Comparison of ENCODE assay signal across 1 cellular context in the genomic region with DNA sequence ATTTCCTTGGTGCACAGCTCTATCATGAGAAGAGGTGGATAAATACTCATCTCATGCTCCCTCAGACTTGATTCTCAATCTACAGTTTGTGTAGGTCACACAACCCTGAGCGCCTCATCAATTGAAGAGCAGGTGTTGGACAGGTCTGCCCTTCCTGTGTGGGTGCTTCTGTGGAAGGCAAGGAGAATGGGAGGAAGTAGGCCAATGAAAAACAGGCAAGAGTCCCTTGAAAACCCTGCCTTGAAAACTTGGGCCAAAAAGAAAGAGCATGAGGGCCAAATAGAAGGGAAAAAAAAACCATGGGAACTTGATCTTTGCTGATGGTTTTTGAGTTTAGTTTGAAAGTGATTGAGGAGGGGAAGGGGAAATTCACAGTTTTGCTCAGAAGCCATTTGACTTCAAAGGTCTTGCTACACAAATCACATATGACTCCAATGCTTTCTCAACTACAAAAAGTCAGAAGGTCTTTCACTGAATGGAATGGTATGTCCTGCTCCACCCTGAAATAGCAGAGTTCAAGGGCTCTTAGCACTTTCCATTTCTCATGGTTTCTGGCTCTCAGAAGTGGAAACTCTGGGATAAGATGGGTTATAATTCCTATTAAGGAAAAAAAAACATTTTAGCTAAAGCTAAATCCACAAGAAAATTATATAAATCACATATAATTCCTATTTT.
TF ChIP-seq lines count a peak whose summit lies in the region.

No MANE protein-coding gene starts in this region.

TF ChIP-seq in HepG2, 621 proteins besides CTCF, POLR2A, EP300 and RAD21 (continued from another document and continues in another):
- TF ChIP-seq, protein P1, sequence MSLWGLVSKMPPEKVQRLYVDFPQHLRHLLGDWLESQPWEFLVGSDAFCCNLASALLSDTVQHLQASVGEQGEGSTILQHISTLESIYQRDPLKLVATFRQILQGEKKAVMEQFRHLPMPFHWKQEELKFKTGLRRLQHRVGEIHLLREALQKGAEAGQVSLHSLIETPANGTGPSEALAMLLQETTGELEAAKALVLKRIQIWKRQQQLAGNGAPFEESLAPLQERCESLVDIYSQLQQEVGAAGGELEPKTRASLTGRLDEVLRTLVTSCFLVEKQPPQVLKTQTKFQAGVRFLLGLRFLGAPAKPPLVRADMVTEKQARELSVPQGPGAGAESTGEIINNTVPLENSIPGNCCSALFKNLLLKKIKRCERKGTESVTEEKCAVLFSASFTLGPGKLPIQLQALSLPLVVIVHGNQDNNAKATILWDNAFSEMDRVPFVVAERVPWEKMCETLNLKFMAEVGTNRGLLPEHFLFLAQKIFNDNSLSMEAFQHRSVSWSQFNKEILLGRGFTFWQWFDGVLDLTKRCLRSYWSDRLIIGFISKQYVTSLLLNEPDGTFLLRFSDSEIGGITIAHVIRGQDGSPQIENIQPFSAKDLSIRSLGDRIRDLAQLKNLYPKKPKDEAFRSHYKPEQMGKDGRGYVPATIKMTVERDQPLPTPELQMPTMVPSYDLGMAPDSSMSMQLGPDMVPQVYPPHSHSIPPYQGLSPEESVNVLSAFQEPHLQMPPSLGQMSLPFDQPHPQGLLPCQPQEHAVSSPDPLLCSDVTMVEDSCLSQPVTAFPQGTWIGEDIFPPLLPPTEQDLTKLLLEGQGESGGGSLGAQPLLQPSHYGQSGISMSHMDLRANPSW (CRISPR knock-in tag; IDR thresholded peaks at IDR 0.05; ENCODE audit: borderline replicate concordance) = no peak
- TF ChIP-seq ZBTB1 (CRISPR knock-in tag; IDR thresholded peaks at IDR 0.05; ENCODE audit: borderline replicate concordance) (no peak), HOXA9 (CRISPR knock-in tag; IDR thresholded peaks at IDR 0.05; ENCODE audit: borderline replicate concordance) (no peak), ZNF552 (CRISPR knock-in tag; IDR thresholded peaks at IDR 0.05; ENCODE audit: borderline replicate concordance) (no peak), ZNF138 (CRISPR knock-in tag; IDR thresholded peaks at IDR 0.05; ENCODE audit: low read depth) (no peak), ZSCAN12 (CRISPR knock-in tag; IDR thresholded peaks at IDR 0.05) (no peak), NR2F2 (IDR thresholded peaks at IDR 0.05; ENCODE audit: borderline replicate concordance, low read depth) (peak; percentile 86), ZNF296 (CRISPR knock-in tag; conservative IDR thresholded peaks at IDR 0.05) (no peak), AGO1 (IDR thresholded peaks at IDR 0.05; ENCODE audit: low read depth, low read length, poor library complexity, severe bottlenecking) (no peak), ZNF709 (CRISPR knock-in tag; IDR thresholded peaks at IDR 0.05) (no peak), GATA4 (IDR thresholded peaks at IDR 0.05; ENCODE audit: borderline replicate concordance, low read depth) (no peak), KDM2A (CRISPR knock-in tag; IDR thresholded peaks at IDR 0.05; ENCODE audit: borderline replicate concordance, low read depth) (no peak), TAF1 (CRISPR knock-in tag; IDR thresholded peaks at IDR 0.05) (no peak), CHD4 (IDR thresholded peaks at IDR 0.05; ENCODE audit: borderline replicate concordance, low read length) (no peak; the same call in 1 of the 2 replicates), ZNF10 (CRISPR knock-in tag; IDR thresholded peaks at IDR 0.05; ENCODE audit: borderline replicate concordance, low read depth) (no peak), PRPF4 (IDR thresholded peaks at IDR 0.05; ENCODE audit: low read depth, low read length, poor library complexity, severe bottlenecking) (no peak), KLF11 (CRISPR knock-in tag; IDR thresholded peaks at IDR 0.05) (no peak), ZNF430 (CRISPR knock-in tag; IDR thresholded peaks at IDR 0.05) (no peak), MEF2D (CRISPR knock-in tag; IDR thresholded peaks at IDR 0.05) (no peak), ZNF572 (CRISPR knock-in tag; IDR thresholded peaks at IDR 0.05) (no peak), PHF5A (CRISPR knock-in tag; IDR thresholded peaks at IDR 0.05; ENCODE audit: low read depth, unreplicated experiment) (no peak), ZNF530 (CRISPR knock-in tag; IDR thresholded peaks at IDR 0.05; ENCODE audit: low read depth) (no peak), IKZF1 (IDR thresholded peaks at IDR 0.05) (no peak), ZNF34 (CRISPR knock-in tag; IDR thresholded peaks at IDR 0.05; ENCODE audit: borderline replicate concordance) (no peak), RFXAP (CRISPR knock-in tag; IDR thresholded peaks at IDR 0.05; ENCODE audit: borderline replicate concordance) (no peak), ZFP36 (IDR thresholded peaks at IDR 0.05; ENCODE audit: borderline replicate concordance, low read depth, low read length, partially characterized antibody) (no peak), ZNF121 (CRISPR knock-in tag; IDR thresholded peaks at IDR 0.05) (no peak), RNF2 (conservative IDR thresholded peaks at IDR 0.05; ENCODE audit: low read depth) (no peak), ZNF460 (CRISPR knock-in tag; IDR thresholded peaks at IDR 0.05; ENCODE audit: borderline replicate concordance) (no peak), MIER3 (CRISPR knock-in tag; IDR thresholded peaks at IDR 0.05; ENCODE audit: borderline replicate concordance) (no peak), STAT5B (CRISPR knock-in tag; IDR thresholded peaks at IDR 0.05) (no peak), ZFP37 (CRISPR knock-in tag; IDR thresholded peaks at IDR 0.05; ENCODE audit: borderline replicate concordance) (no peak), ZNF30 (CRISPR knock-in tag; IDR thresholded peaks at IDR 0.05) (no peak), BRCA1 (CRISPR knock-in tag; IDR thresholded peaks at IDR 0.05) (no peak), HES4 (CRISPR knock-in tag; IDR thresholded peaks at IDR 0.05; ENCODE audit: borderline replicate concordance) (no peak), ZSCAN9 (CRISPR knock-in tag; IDR thresholded peaks at IDR 0.05; ENCODE audit: borderline replicate concordance) (no peak), MTA3 (CRISPR knock-in tag; IDR thresholded peaks at IDR 0.05) (no peak), FOXJ3 (CRISPR knock-in tag; IDR thresholded peaks at IDR 0.05; ENCODE audit: borderline replicate concordance) (no peak), JARID2 (CRISPR knock-in tag; IDR thresholded peaks at IDR 0.05; ENCODE audit: insufficient replicate concordance) (no peak), MED13 (CRISPR knock-in tag; IDR thresholded peaks at IDR 0.05) (peak; percentile 45), GATAD2A (CRISPR knock-in tag; IDR thresholded peaks at IDR 0.05) (peak; percentile 37; the same call in 1 of the 2 replicates), ZNF766 (CRISPR knock-in tag; IDR thresholded peaks at IDR 0.05; ENCODE audit: borderline replicate concordance) (no peak), REL (CRISPR knock-in tag; conservative IDR thresholded peaks at IDR 0.05) (no peak), ZNF883 (CRISPR knock-in tag; IDR thresholded peaks at IDR 0.05; ENCODE audit: not compliant biosample characterization) (no peak), NFKBIZ (CRISPR knock-in tag; IDR thresholded peaks at IDR 0.05) (peak; percentile 15; the same call in 1 of the 2 replicates), ZFX (CRISPR knock-in tag; IDR thresholded peaks at IDR 0.05; ENCODE audit: low read depth) (no peak)
- TF ChIP-seq, protein P2, sequence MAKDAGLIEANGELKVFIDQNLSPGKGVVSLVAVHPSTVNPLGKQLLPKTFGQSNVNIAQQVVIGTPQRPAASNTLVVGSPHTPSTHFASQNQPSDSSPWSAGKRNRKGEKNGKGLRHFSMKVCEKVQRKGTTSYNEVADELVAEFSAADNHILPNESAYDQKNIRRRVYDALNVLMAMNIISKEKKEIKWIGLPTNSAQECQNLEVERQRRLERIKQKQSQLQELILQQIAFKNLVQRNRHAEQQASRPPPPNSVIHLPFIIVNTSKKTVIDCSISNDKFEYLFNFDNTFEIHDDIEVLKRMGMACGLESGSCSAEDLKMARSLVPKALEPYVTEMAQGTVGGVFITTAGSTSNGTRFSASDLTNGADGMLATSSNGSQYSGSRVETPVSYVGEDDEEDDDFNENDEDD (CRISPR knock-in tag; IDR thresholded peaks at IDR 0.05; ENCODE audit: borderline replicate concordance) = no peak
- TF ChIP-seq, protein P3, sequence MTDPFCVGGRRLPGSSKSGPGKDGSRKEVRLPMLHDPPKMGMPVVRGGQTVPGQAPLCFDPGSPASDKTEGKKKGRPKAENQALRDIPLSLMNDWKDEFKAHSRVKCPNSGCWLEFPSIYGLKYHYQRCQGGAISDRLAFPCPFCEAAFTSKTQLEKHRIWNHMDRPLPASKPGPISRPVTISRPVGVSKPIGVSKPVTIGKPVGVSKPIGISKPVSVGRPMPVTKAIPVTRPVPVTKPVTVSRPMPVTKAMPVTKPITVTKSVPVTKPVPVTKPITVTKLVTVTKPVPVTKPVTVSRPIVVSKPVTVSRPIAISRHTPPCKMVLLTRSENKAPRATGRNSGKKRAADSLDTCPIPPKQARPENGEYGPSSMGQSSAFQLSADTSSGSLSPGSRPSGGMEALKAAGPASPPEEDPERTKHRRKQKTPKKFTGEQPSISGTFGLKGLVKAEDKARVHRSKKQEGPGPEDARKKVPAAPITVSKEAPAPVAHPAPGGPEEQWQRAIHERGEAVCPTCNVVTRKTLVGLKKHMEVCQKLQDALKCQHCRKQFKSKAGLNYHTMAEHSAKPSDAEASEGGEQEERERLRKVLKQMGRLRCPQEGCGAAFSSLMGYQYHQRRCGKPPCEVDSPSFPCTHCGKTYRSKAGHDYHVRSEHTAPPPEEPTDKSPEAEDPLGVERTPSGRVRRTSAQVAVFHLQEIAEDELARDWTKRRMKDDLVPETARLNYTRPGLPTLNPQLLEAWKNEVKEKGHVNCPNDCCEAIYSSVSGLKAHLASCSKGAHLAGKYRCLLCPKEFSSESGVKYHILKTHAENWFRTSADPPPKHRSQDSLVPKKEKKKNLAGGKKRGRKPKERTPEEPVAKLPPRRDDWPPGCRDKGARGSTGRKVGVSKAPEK (CRISPR knock-in tag; IDR thresholded peaks at IDR 0.05; ENCODE audit: borderline replicate concordance) = no peak
- TF ChIP-seq, protein P4, sequence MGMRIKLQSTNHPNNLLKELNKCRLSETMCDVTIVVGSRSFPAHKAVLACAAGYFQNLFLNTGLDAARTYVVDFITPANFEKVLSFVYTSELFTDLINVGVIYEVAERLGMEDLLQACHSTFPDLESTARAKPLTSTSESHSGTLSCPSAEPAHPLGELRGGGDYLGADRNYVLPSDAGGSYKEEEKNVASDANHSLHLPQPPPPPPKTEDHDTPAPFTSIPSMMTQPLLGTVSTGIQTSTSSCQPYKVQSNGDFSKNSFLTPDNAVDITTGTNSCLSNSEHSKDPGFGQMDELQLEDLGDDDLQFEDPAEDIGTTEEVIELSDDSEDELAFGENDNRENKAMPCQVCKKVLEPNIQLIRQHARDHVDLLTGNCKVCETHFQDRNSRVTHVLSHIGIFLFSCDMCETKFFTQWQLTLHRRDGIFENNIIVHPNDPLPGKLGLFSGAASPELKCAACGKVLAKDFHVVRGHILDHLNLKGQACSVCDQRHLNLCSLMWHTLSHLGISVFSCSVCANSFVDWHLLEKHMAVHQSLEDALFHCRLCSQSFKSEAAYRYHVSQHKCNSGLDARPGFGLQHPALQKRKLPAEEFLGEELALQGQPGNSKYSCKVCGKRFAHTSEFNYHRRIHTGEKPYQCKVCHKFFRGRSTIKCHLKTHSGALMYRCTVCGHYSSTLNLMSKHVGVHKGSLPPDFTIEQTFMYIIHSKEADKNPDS (CRISPR knock-in tag; IDR thresholded peaks at IDR 0.05) = no peak
- TF ChIP-seq, protein P5, sequence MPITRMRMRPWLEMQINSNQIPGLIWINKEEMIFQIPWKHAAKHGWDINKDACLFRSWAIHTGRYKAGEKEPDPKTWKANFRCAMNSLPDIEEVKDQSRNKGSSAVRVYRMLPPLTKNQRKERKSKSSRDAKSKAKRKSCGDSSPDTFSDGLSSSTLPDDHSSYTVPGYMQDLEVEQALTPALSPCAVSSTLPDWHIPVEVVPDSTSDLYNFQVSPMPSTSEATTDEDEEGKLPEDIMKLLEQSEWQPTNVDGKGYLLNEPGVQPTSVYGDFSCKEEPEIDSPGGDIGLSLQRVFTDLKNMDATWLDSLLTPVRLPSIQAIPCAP (CRISPR knock-in tag; IDR thresholded peaks at IDR 0.05; ENCODE audit: low read depth) = no peak
- TF ChIP-seq, protein P6, sequence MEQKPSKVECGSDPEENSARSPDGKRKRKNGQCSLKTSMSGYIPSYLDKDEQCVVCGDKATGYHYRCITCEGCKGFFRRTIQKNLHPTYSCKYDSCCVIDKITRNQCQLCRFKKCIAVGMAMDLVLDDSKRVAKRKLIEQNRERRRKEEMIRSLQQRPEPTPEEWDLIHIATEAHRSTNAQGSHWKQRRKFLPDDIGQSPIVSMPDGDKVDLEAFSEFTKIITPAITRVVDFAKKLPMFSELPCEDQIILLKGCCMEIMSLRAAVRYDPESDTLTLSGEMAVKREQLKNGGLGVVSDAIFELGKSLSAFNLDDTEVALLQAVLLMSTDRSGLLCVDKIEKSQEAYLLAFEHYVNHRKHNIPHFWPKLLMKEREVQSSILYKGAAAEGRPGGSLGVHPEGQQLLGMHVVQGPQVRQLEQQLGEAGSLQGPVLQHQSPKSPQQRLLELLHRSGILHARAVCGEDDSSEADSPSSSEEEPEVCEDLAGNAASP (CRISPR knock-in tag; IDR thresholded peaks at IDR 0.05; ENCODE audit: borderline replicate concordance) = no peak
- TF ChIP-seq, protein P7, sequence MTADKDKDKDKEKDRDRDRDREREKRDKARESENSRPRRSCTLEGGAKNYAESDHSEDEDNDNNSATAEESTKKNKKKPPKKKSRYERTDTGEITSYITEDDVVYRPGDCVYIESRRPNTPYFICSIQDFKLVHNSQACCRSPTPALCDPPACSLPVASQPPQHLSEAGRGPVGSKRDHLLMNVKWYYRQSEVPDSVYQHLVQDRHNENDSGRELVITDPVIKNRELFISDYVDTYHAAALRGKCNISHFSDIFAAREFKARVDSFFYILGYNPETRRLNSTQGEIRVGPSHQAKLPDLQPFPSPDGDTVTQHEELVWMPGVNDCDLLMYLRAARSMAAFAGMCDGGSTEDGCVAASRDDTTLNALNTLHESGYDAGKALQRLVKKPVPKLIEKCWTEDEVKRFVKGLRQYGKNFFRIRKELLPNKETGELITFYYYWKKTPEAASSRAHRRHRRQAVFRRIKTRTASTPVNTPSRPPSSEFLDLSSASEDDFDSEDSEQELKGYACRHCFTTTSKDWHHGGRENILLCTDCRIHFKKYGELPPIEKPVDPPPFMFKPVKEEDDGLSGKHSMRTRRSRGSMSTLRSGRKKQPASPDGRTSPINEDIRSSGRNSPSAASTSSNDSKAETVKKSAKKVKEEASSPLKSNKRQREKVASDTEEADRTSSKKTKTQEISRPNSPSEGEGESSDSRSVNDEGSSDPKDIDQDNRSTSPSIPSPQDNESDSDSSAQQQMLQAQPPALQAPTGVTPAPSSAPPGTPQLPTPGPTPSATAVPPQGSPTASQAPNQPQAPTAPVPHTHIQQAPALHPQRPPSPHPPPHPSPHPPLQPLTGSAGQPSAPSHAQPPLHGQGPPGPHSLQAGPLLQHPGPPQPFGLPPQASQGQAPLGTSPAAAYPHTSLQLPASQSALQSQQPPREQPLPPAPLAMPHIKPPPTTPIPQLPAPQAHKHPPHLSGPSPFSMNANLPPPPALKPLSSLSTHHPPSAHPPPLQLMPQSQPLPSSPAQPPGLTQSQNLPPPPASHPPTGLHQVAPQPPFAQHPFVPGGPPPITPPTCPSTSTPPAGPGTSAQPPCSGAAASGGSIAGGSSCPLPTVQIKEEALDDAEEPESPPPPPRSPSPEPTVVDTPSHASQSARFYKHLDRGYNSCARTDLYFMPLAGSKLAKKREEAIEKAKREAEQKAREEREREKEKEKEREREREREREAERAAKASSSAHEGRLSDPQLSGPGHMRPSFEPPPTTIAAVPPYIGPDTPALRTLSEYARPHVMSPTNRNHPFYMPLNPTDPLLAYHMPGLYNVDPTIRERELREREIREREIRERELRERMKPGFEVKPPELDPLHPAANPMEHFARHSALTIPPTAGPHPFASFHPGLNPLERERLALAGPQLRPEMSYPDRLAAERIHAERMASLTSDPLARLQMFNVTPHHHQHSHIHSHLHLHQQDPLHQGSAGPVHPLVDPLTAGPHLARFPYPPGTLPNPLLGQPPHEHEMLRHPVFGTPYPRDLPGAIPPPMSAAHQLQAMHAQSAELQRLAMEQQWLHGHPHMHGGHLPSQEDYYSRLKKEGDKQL (CRISPR knock-in tag; IDR thresholded peaks at IDR 0.05; ENCODE audit: low read depth) = peak; percentile 52; the same call in 1 of the 2 replicates
